In genomic region chr6:89071036-89071435, GRCh38 we compare ENCODE assay signal across 19 cellular contexts. TPM values are rescaled to one million over a fixed set of nuclear protein-coding genes. Genes with fewer than 3 reads are reported as not detected.
"Had no signal": no experiment of that assay in that cellular context is flagged by ENCODE, and none has a peak within 500 bp of the region (broad histone marks: within the 10 kb centered on the region; RNA-seq: fewer than 3 reads in every experiment).

No MANE protein-coding gene starts in this region.

- H3K27me3 ChIP-seq: cardiac muscle cell, ovary, thyroid gland had no signal

- H3K4me3 ChIP-seq: cardiac muscle cell, left ventricle myocardium inferior, ovary, prostate gland, thyroid gland had no signal

- H3K9me3 ChIP-seq: ovary, prostate gland, thyroid gland had no signal

- H3K4me1 ChIP-seq: left ventricle myocardium inferior, prostate gland, thyroid gland had no signal

- DNase-seq: activated B cell treated with CpG ODN at 0.5 μM for 24 hours; activated CD4-positive, alpha-beta memory T cell treated with anti-CD3 and anti-CD28 coated beads, Interleukin-2, amount 10 ng/mL, durations not matched to agents 7 days and 5 days; activated CD4-positive, alpha-beta T cell treated with anti-CD3 and anti-CD28 coated beads for 36 hours; activated CD8-positive, alpha-beta memory T cell treated with anti-CD3 and anti-CD28 coated beads, Interleukin-2, amount 10 ng/mL, durations not matched to agents 7 days and 5 days; activated effector memory CD4-positive, alpha-beta T cell treated with anti-CD3 and anti-CD28 coated beads, Interleukin-2, amount 50 U/mL, for 16 hours; activated naive CD4-positive, alpha-beta T cell treated with anti-CD3 and anti-CD28 coated beads, Interleukin-2, amount 10 ng/mL, durations not matched to agents 7 days and 5 days; activated T-cell treated with anti-CD3 and anti-CD28 coated beads for 4 hours; amygdala; effector CD4-positive, alpha-beta T cell; erythroblast; foreskin fibroblast; left ventricle myocardium inferior; mammary epithelial cell; ovary; substantia nigra; thyroid gland had no signal

- H3K36me3 ChIP-seq: cardiac muscle cell, left ventricle myocardium inferior, ovary, prostate gland, thyroid gland had no signal

- ATAC-seq: activated CD4-positive, alpha-beta T cell treated with anti-CD3 and anti-CD28 coated beads for 36 hours; activated CD8-positive, alpha-beta memory T cell treated with anti-CD3 and anti-CD28 coated beads, Interleukin-2, amount 10 ng/mL, durations not matched to agents 7 days and 5 days; natural killer cell treated with Interleukin-12 subunit alpha and Interleukin-12 subunit beta and Interleukin-15 and Interleukin-18, amount 100 ng/mL, for 72 hours had no signal

- H3K27ac ChIP-seq: cardiac muscle cell, left ventricle myocardium inferior, ovary, prostate gland, thyroid gland had no signal

RNA-seq across cellular contexts. Expression of gene SRSF12, which starts 46.8 kb away (rescaled TPM):
- total RNA-seq: activated B cell treated with CpG ODN at 0.5 μM for 24 hours; activated CD4-positive, alpha-beta memory T cell treated with anti-CD3 and anti-CD28 coated beads, Interleukin-2, amount 10 ng/mL, durations not matched to agents 7 days and 5 days; activated CD8-positive, alpha-beta memory T cell treated with anti-CD3 and anti-CD28 coated beads, Interleukin-2, amount 10 ng/mL, durations not matched to agents 7 days and 5 days; left ventricle myocardium inferior had no signal
